Comparison of ENCODE assay signal across 12 cellular contexts in genomic region chr1:205523261-205523890, GRCh38.
"Had no signal": no experiment of that assay in that cellular context is flagged by ENCODE, and none has a peak within 500 bp of the region (broad histone marks: within the 10 kb centered on the region; RNA-seq: fewer than 3 reads in every experiment).

No MANE protein-coding gene starts in this region.

- H3K27ac Mint-ChIP-seq: activated CD4-positive, alpha-beta memory T cell treated with anti-CD3 and anti-CD28 coated beads, Interleukin-2, amount 10 ng/mL, durations not matched to agents 7 days and 5 days; activated CD4-positive, alpha-beta T cell treated with anti-CD3 and anti-CD28 coated beads, Interleukin-2, amount 10 ng/mL, durations not matched to agents 24 days and 14 days; activated naive CD8-positive, alpha-beta T cell treated with anti-CD3 and anti-CD28 coated beads, Interleukin-2, amount 50 U/mL, for 24 hours; nephron; stimulated activated memory B cell treated with anti-CD40 and anti-IgM and Interleukin-4, amounts not matched to agents 10 μg/mL and 1 μg/mL and 100 μg/mL, for 72 hours had no signal

- H3K36me3 Mint-ChIP-seq: stimulated activated memory B cell treated with anti-CD40 and anti-IgM and Interleukin-4, amounts not matched to agents 10 μg/mL and 1 μg/mL and 100 μg/mL, for 72 hours had no signal

- H3K27me3 ChIP-seq: body of pancreas, cardiac muscle cell, esophagus squamous epithelium, upper lobe of left lung had no signal

- H3K9me3 Mint-ChIP-seq: activated CD4-positive, alpha-beta memory T cell treated with anti-CD3 and anti-CD28 coated beads, Interleukin-2, amount 10 ng/mL, durations not matched to agents 7 days and 5 days; activated CD4-positive, alpha-beta T cell treated with anti-CD3 and anti-CD28 coated beads, Interleukin-2, amount 10 ng/mL, durations not matched to agents 24 days and 14 days; activated naive CD8-positive, alpha-beta T cell treated with anti-CD3 and anti-CD28 coated beads, Interleukin-2, amount 50 U/mL, for 24 hours; nephron; stimulated activated memory B cell treated with anti-CD40 and anti-IgM and Interleukin-4, amounts not matched to agents 10 μg/mL and 1 μg/mL and 100 μg/mL, for 72 hours had no signal

- H3K4me1 ChIP-seq: parathyroid adenoma had no signal

- H3K27me3 Mint-ChIP-seq: activated CD4-positive, alpha-beta memory T cell treated with anti-CD3 and anti-CD28 coated beads, Interleukin-2, amount 10 ng/mL, durations not matched to agents 7 days and 5 days; activated CD4-positive, alpha-beta T cell treated with anti-CD3 and anti-CD28 coated beads, Interleukin-2, amount 10 ng/mL, durations not matched to agents 24 days and 14 days; activated naive CD8-positive, alpha-beta T cell treated with anti-CD3 and anti-CD28 coated beads, Interleukin-2, amount 50 U/mL, for 24 hours had no signal

- ATAC-seq: activated naive CD8-positive, alpha-beta T cell treated with anti-CD3 and anti-CD28 coated beads, Interleukin-2, amount 50 U/mL, for 24 hours had no signal

- H3K9me3 ChIP-seq: body of pancreas, esophagus squamous epithelium, gastroesophageal sphincter, upper lobe of left lung had no signal

- H3K27ac ChIP-seq: body of pancreas, cardiac muscle cell, esophagus squamous epithelium, gastroesophageal sphincter, parathyroid adenoma, upper lobe of left lung had no signal

- H3K4me3 Mint-ChIP-seq: activated CD4-positive, alpha-beta memory T cell treated with anti-CD3 and anti-CD28 coated beads, Interleukin-2, amount 10 ng/mL, durations not matched to agents 7 days and 5 days; activated CD4-positive, alpha-beta T cell treated with anti-CD3 and anti-CD28 coated beads, Interleukin-2, amount 10 ng/mL, durations not matched to agents 24 days and 14 days; activated naive CD8-positive, alpha-beta T cell treated with anti-CD3 and anti-CD28 coated beads, Interleukin-2, amount 50 U/mL, for 24 hours; nephron; stimulated activated memory B cell treated with anti-CD40 and anti-IgM and Interleukin-4, amounts not matched to agents 10 μg/mL and 1 μg/mL and 100 μg/mL, for 72 hours had no signal

- H3K36me3 ChIP-seq: cardiac muscle cell, esophagus squamous epithelium had no signal

- DNase-seq: esophagus squamous epithelium had no signal

- H3K4me1 Mint-ChIP-seq: activated CD4-positive, alpha-beta memory T cell treated with anti-CD3 and anti-CD28 coated beads, Interleukin-2, amount 10 ng/mL, durations not matched to agents 7 days and 5 days; activated CD4-positive, alpha-beta T cell treated with anti-CD3 and anti-CD28 coated beads, Interleukin-2, amount 10 ng/mL, durations not matched to agents 24 days and 14 days; activated naive CD8-positive, alpha-beta T cell treated with anti-CD3 and anti-CD28 coated beads, Interleukin-2, amount 50 U/mL, for 24 hours; stimulated activated memory B cell treated with anti-CD40 and anti-IgM and Interleukin-4, amounts not matched to agents 10 μg/mL and 1 μg/mL and 100 μg/mL, for 72 hours had no signal

- H3K4me3 ChIP-seq: body of pancreas, cardiac muscle cell, esophagus squamous epithelium, gastroesophageal sphincter, smooth muscle cell, upper lobe of left lung had no signal
